Comparison of ENCODE assay signal across 9 cellular contexts in genomic region chr16:81505011-81505660, GRCh38.
DNase-seq lines count a peak whose midpoint lies in the region; ATAC-seq, FAIRE-seq and TF ChIP-seq lines count a peak whose summit lies in the region.
"Had no signal": no experiment of that assay in that cellular context is flagged by ENCODE, and none has a peak within 500 bp of the region (broad histone marks: within the 10 kb centered on the region; RNA-seq: fewer than 3 reads in every experiment).

No MANE protein-coding gene starts in this region.

- peak; percentile 51; the same call in 1 of the 2 replicates for TF ChIP-seq POLR2A in GM12891 (IDR thresholded peaks at IDR 0.05; ENCODE audit: low read depth, low read length)

- ATAC-seq in GM21825 (IDR thresholded peaks at IDR 0.05; ENCODE audit: unreplicated experiment) = peak; percentile 81
- no peak for ATAC-seq in HG03280 (IDR thresholded peaks at IDR 0.05; ENCODE audit: unreplicated experiment)

- H3K4me1 ChIP-seq in smooth muscle cell (ENCODE audit: low read depth) = no peaks in the 10 kb centered on the region

- peaks cover 44 to 75% of the 10 kb centered on the region in 2 donors for H3K4me1 Mint-ChIP-seq in immature natural killer cell

- H3K9me3 Mint-ChIP-seq in immature natural killer cell = no peaks in the 10 kb centered on the region
- H3K9me3 Mint-ChIP-seq: activated naive CD8-positive, alpha-beta T cell treated with anti-CD3 and anti-CD28 coated beads, Interleukin-2, amount 10 ng/mL, durations not matched to agents 7 days and 5 days had no signal

- no peaks in the 10 kb centered on the region for H3K27me3 ChIP-seq in smooth muscle cell (ENCODE audit: low read depth)

- peaks cover 0 to 22% (median 0%) of the 10 kb centered on the region in 3 donors for H3K27me3 Mint-ChIP-seq in immature natural killer cell (ENCODE audit: low read depth in 3 of 3)
- H3K27me3 Mint-ChIP-seq: activated naive CD8-positive, alpha-beta T cell treated with anti-CD3 and anti-CD28 coated beads, Interleukin-2, amount 10 ng/mL, durations not matched to agents 7 days and 5 days had no signal

- H3K27ac ChIP-seq in smooth muscle cell (ENCODE audit: low read depth) = no peak overlapping the region

- peak; percentile 54 for DNase-seq in GM12891 (ENCODE audit: insufficient read length, low spot score)
- DNase-seq in NCI-H526 treated with DMSO at 0.1 percent for 48 hours (lab: John Stamatoyannopoulos, UW) = peak; percentile 2
- no peak for DNase-seq in immature natural killer cell
- no peak for DNase-seq in COR-L47 (lab: John Stamatoyannopoulos, UW)
- no peak for DNase-seq in smooth muscle cell (lab: John Stamatoyannopoulos, UW; ENCODE audit: unreplicated experiment)
- DNase-seq in mucosa of gallbladder (ENCODE audit: low spot score) = no peak
- DNase-seq: activated naive CD8-positive, alpha-beta T cell treated with anti-CD3 and anti-CD28 coated beads, Interleukin-2, amount 10 ng/mL, durations not matched to agents 7 days and 5 days had no signal

- peaks cover 0 to 4% (median 0%) of the 10 kb centered on the region in 3 donors for H3K36me3 Mint-ChIP-seq in immature natural killer cell

- no peak overlapping the region for H3K4me3 ChIP-seq in smooth muscle cell

- peaks cover 99% of the 10 kb centered on the region for H4K20me1 ChIP-seq in smooth muscle cell (ENCODE audit: low read depth)

- H3K4me3 Mint-ChIP-seq in immature natural killer cell = no peak overlapping the region
- H3K4me3 Mint-ChIP-seq: activated naive CD8-positive, alpha-beta T cell treated with anti-CD3 and anti-CD28 coated beads, Interleukin-2, amount 10 ng/mL, durations not matched to agents 7 days and 5 days had no signal

- 82% methylated on average over 13 of the region's 13 CpGs for WGBS in smooth muscle cell (ENCODE audit: low lambda C conversion rate)

- no peak overlapping the region for H2AFZ ChIP-seq in smooth muscle cell (ENCODE audit: low read depth)

- peaks cover 15% of the 10 kb centered on the region for H3F3A ChIP-seq in smooth muscle cell (ENCODE audit: low read depth)

- H3K36me3 ChIP-seq in smooth muscle cell (ENCODE audit: low read depth) = no peaks in the 10 kb centered on the region

- peaks cover 87% of the 10 kb centered on the region for H3K79me2 ChIP-seq in smooth muscle cell (ENCODE audit: low read depth)

- no peak overlapping the region for H3K4me2 ChIP-seq in smooth muscle cell

- H3K9me3 ChIP-seq in smooth muscle cell (replicated peaks; ENCODE audit: low read depth) = no peaks in the 10 kb centered on the region

- FAIRE-seq in GM12891 (lab: Jason Lieb, UNC) = peak; percentile 86

- H3K9ac ChIP-seq in smooth muscle cell (ENCODE audit: low read depth) = no peak overlapping the region

- TF ChIP-seq CTCF in smooth muscle cell (IDR thresholded peaks at IDR 0.05; ENCODE audit: borderline replicate concordance, insufficient read depth, poor library complexity, severe bottlenecking) = no peak

- H3K27ac Mint-ChIP-seq in immature natural killer cell = peak overlapping the region; percentile 60 to 85 (median 71)
- H3K27ac Mint-ChIP-seq: activated naive CD8-positive, alpha-beta T cell treated with anti-CD3 and anti-CD28 coated beads, Interleukin-2, amount 10 ng/mL, durations not matched to agents 7 days and 5 days had no signal

TF ChIP-seq in GM12891, 5 proteins besides CTCF, POLR2A, EP300 and RAD21:
- TF ChIP-seq POU2F2 (IDR thresholded peaks at IDR 0.05; ENCODE audit: low read depth, low read length) (no peak), TAF1 (IDR thresholded peaks at IDR 0.05; ENCODE audit: low read depth, low read length) (0 out of 2 replicates have a peak, but pooled peaks have one; percentile 21), SPI1 (IDR thresholded peaks at IDR 0.05; ENCODE audit: low read depth, low read length) (peak; percentile 82)

Comparison
In these comparisons a context has a peak if more than half of its experiments do, and no peak if none do; other contexts are left out.
1. DNase-seq: peak in GM12891 (single experiment) and NCI-H526 treated with DMSO at 0.1 percent for 48 hours (single experiment); none in immature natural killer cell (0 of 3), COR-L47 (single experiment), smooth muscle cell (single experiment) and mucosa of gallbladder (single experiment).